ENCODE assay signal across 25 cellular contexts in the genomic region with DNA sequence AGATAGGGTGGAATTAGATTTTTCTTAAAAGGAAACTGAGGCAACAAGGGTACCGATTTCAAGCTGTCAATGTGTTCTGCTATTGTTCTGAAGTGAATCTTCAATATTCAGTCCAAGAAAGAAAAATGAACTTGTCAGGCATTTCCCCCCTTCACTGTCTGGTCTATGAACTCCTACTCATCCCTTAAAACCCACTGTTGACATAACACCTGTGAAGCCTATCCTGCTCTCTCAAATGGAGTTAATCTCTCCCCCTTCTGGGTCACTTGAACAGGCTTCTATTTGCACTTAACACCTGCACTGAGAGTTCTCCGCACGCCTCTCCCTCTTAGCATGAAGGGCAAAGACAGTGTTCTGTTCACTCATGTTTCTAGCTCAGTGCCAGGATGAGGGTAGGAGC.
"Had no signal": no experiment of that assay in that cellular context is flagged by ENCODE, and none has a peak within 500 bp of the region (broad histone marks: within the 10 kb centered on the region; RNA-seq: fewer than 3 reads in every experiment).

No MANE protein-coding gene starts in this region.

- ATAC-seq: effector memory CD8-positive, alpha-beta T cell; esophagus mucosa; foreskin keratinocyte; gastrocnemius medialis; gastroesophageal sphincter; heart left ventricle; heart right ventricle had no signal

- H3K4me3 Mint-ChIP-seq: dendritic cell treated with granulocyte-macrophage colony-stimulating factor and Interleukin-4, amounts not matched to agents 40 ng/mL and 50 ng/mL, for 4 days; effector memory CD8-positive, alpha-beta T cell; endodermal cell had no signal

- H3K27me3 Mint-ChIP-seq: dendritic cell treated with granulocyte-macrophage colony-stimulating factor and Interleukin-4, amounts not matched to agents 40 ng/mL and 50 ng/mL, for 4 days; effector memory CD8-positive, alpha-beta T cell had no signal

- DNase-seq: colonic mucosa; cortex of kidney; dermis blood vessel endothelial cell; dorsolateral prefrontal cortex; effector CD4-positive, alpha-beta T cell; effector CD8-positive, alpha-beta T cell; effector memory CD4-positive, alpha-beta T cell; effector memory CD8-positive, alpha-beta T cell; endodermal cell; erythroblast; esophagus squamous epithelium; foreskin fibroblast; foreskin keratinocyte; foreskin melanocyte; gastrocnemius medialis; glutamatergic neuron; head of caudate nucleus; heart left ventricle; heart right ventricle had no signal

- H3K4me1 ChIP-seq: colonic mucosa, esophagus muscularis mucosa, esophagus squamous epithelium, foreskin keratinocyte, gastrocnemius medialis, gastroesophageal sphincter had no signal

- H3K27ac ChIP-seq: colonic mucosa, coronary artery, dorsolateral prefrontal cortex, epithelial cell of prostate, esophagus muscularis mucosa, esophagus squamous epithelium, foreskin keratinocyte, gastrocnemius medialis, gastroesophageal sphincter, heart left ventricle, heart right ventricle had no signal

- H3K36me3 ChIP-seq: colonic mucosa, esophagus muscularis mucosa, esophagus squamous epithelium, gastrocnemius medialis, gastroesophageal sphincter, heart left ventricle, heart right ventricle had no signal

- H3K9me3 Mint-ChIP-seq: dendritic cell treated with granulocyte-macrophage colony-stimulating factor and Interleukin-4, amounts not matched to agents 40 ng/mL and 50 ng/mL, for 4 days; effector memory CD8-positive, alpha-beta T cell; endodermal cell had no signal

- H3K27ac Mint-ChIP-seq: dendritic cell treated with granulocyte-macrophage colony-stimulating factor and Interleukin-4, amounts not matched to agents 40 ng/mL and 50 ng/mL, for 4 days; effector memory CD8-positive, alpha-beta T cell; endodermal cell had no signal

- H3K4me3 ChIP-seq: colonic mucosa, coronary artery, dorsolateral prefrontal cortex, esophagus muscularis mucosa, esophagus squamous epithelium, gastrocnemius medialis, gastroesophageal sphincter, heart left ventricle, heart right ventricle had no signal

- H3K27me3 ChIP-seq: colonic mucosa, dorsolateral prefrontal cortex, esophagus muscularis mucosa, esophagus squamous epithelium, foreskin keratinocyte, gastrocnemius medialis, gastroesophageal sphincter, heart left ventricle, heart right ventricle had no signal

- H3K9me3 ChIP-seq: colonic mucosa, esophagus muscularis mucosa, esophagus squamous epithelium, gastrocnemius medialis, gastroesophageal sphincter, heart left ventricle, heart right ventricle had no signal
